8 cellular contexts compared by ENCODE assay signal in the genomic region with DNA sequence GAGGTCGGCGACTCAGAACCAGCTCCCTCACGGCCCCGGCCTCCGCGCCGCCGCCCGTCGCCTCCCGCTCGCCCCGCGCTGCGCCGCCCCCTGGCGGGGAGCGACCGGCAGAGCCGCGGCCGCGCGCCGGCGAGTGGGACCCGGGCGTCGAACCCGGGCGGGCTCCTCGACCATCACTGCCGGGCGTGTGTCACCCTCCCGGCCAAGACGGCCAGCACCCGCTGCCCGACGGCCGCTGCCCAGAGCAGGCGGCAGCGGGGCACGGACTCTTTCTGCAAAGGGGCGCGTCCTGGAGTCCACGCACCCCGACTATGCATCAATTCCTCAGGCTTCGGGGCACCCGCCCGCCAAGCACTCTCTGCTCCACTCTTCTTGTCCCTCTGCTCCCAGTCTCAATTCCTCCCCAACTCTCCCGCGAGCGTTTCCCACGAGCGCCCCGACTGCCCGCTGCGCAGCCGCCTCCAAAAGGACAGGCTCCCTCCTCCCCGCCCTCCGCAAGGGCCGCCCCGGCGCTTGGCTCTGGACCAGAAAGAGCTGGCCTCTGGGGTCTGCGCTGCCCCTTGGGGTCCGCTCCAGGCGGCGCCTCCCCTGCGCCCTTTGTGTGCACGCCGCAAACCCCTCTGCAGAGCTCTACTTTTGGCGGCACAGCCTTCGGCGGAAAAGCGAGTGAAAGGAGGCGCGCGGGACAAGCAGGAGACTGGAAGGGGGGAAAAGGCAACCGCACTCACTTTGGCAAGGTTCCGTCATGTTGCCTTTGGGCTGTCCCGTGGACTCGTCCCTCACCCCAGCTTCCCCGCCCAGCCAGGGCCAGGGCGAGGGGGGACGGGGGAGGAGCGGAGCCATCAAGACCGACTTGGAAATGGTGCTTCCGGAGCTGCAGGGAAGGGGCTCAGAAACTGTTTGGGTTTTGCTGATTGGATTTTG. TPM values are rescaled to one million over a fixed set of nuclear protein-coding genes. Genes with fewer than 3 reads are reported as not detected.
A peak's percentile ranks its signal among the peaks of the same experiment; 100 is the strongest.
DNase-seq lines count a peak whose midpoint lies in the region; ATAC-seq and TF ChIP-seq lines count a peak whose summit lies in the region.

No MANE protein-coding gene starts in this region.

- TF ChIP-seq CTCF in C4-2B (conservative IDR thresholded peaks at IDR 0.05): peak; percentile 89
- peak; percentile 49 for TF ChIP-seq CTCF in neural progenitor cell (IDR thresholded peaks at IDR 0.05)

- H3K4me3 ChIP-seq in neural progenitor cell (peak overlapping the region; percentile 82), thymus (ENCODE audit: low read length) (peak overlapping the region; percentile 50)

- peak overlapping the region; percentile 48 for H3K9ac ChIP-seq in neural progenitor cell

- ATAC-seq in GM19043 (IDR thresholded peaks at IDR 0.05; ENCODE audit: low read depth, unreplicated experiment) (peak; percentile 43), HG03196 (IDR thresholded peaks at IDR 0.05; ENCODE audit: unreplicated experiment) (peak; percentile 63)

- peaks cover 10% of the 10 kb centered on the region for H3K4me1 Mint-ChIP-seq in neural progenitor cell

- H3K4me1 ChIP-seq in neural progenitor cell: peaks cover 19% of the 10 kb centered on the region
- H3K4me1 ChIP-seq in thymus (ENCODE audit: control insufficient read depth, insufficient read depth, low read length): peaks cover 13% of the 10 kb centered on the region

- H3K4me3 Mint-ChIP-seq in neural progenitor cell: peak overlapping the region; percentile 95

- peaks cover 12% of the 10 kb centered on the region for H3F3A ChIP-seq in neural progenitor cell (ENCODE audit: low read depth)

- H3K9me3 ChIP-seq in neural progenitor cell (ENCODE audit: low read depth) (no peaks in the 10 kb centered on the region), thymus (ENCODE audit: control insufficient read depth) (no peaks in the 10 kb centered on the region)

- H3K36me3 Mint-ChIP-seq in neural progenitor cell: no peaks in the 10 kb centered on the region

- peaks cover 2% of the 10 kb centered on the region for H3K9me3 Mint-ChIP-seq in neural progenitor cell

- peaks cover 38% of the 10 kb centered on the region for H3K79me2 ChIP-seq in neural progenitor cell (ENCODE audit: low read depth)

- H3K4me2 ChIP-seq in neural progenitor cell: peak overlapping the region; percentile 85

- H3K27ac Mint-ChIP-seq in neural progenitor cell: peak overlapping the region; percentile 90

- peaks cover 19% of the 10 kb centered on the region for H3K27me3 ChIP-seq in neural progenitor cell
- H3K27me3 ChIP-seq in thymus (ENCODE audit: control insufficient read depth, insufficient read depth): peaks cover 34% of the 10 kb centered on the region

- 1% methylated on average over 88 of the region's 88 CpGs for WGBS in thymus

- H2AFZ ChIP-seq in neural progenitor cell (replicated peaks): peak overlapping the region; percentile 91

- peak; percentile 66 for DNase-seq in RKO (ENCODE audit: low spot score)
- DNase-seq in activated naive CD4-positive, alpha-beta T cell (lab: John Stamatoyannopoulos, UW): peak; percentile 3 to 51 (median 8)
- DNase-seq in foreskin melanocyte: peak; percentile 45
- DNase-seq in neural progenitor cell (ENCODE audit: low spot score): peak; percentile 87

- peaks cover 12% of the 10 kb centered on the region for H4K20me1 ChIP-seq in neural progenitor cell (ENCODE audit: low read depth)

- no peaks in the 10 kb centered on the region for H3K36me3 ChIP-seq in neural progenitor cell
- no peaks in the 10 kb centered on the region for H3K36me3 ChIP-seq in thymus (ENCODE audit: control insufficient read depth, insufficient read depth)

- H3K27me3 Mint-ChIP-seq in neural progenitor cell (ENCODE audit: insufficient read depth, low read depth): peaks cover 4% of the 10 kb centered on the region

- no peak overlapping the region for H3K27ac ChIP-seq in C4-2B
- H3K27ac ChIP-seq in neural progenitor cell: no peak overlapping the region
- H3K27ac ChIP-seq in thymus (ENCODE audit: low read depth): peak overlapping the region; percentile 31

RNA-seq across cellular contexts. Expression of gene PDE5A, which starts 1.1 kb away (rescaled TPM):
- 20.4 and 32.4 TPM in 2 replicates for total RNA-seq in neural progenitor cell (ENCODE audit: low replicate concordance)
- 4.6 TPM for polyA plus RNA-seq in thymus

Comparison
In these comparisons a context has a peak if more than half of its experiments do, and no peak if none do; other contexts are left out.
1. DNase-seq: peak in every context shown above with its lines; median percentile 87 in neural progenitor cell; 66 in RKO; 45 in foreskin melanocyte; 8 in activated naive CD4-positive, alpha-beta T cell.